In genomic region chr1:8423702-8424538, GRCh38 we compare ENCODE assay signal across 8 cellular contexts.
DNase-seq lines count a peak whose midpoint lies in the region; ATAC-seq and TF ChIP-seq lines count a peak whose summit lies in the region.

No MANE protein-coding gene starts in this region.

- no peaks in the 10 kb centered on the region for H3K27me3 ChIP-seq in mononuclear cell (ENCODE audit: insufficient read depth, low read length)

- peaks cover 8% of the 10 kb centered on the region for H3K36me3 Mint-ChIP-seq in endothelial cell (ENCODE audit: low read depth, unreplicated experiment)
- H3K36me3 Mint-ChIP-seq in stimulated activated memory B cell treated with anti-CD40 and anti-IgM and Interleukin-4, amounts not matched to agents 10 μg/mL and 1 μg/mL and 100 μg/mL, for 72 hours, result peaks cover 7% of the 10 kb centered on the region

- no peak for TF ChIP-seq CTCF in AG09309 (IDR thresholded peaks at IDR 0.05; ENCODE audit: control insufficient read depth, insufficient read depth, low read depth, low read length, missing control alignments)
- no peak for TF ChIP-seq CTCF in endothelial cell (IDR thresholded peaks at IDR 0.05; ENCODE audit: unreplicated experiment)

- peak overlapping the region; percentile 90 for H3K27ac Mint-ChIP-seq in endothelial cell (ENCODE audit: unreplicated experiment)
- H3K27ac Mint-ChIP-seq in stimulated activated memory B cell treated with anti-CD40 and anti-IgM and Interleukin-4, amounts not matched to agents 10 μg/mL and 1 μg/mL and 100 μg/mL, for 72 hours, result no peak overlapping the region

- peak; percentile 24 for ATAC-seq in GM21390 (IDR thresholded peaks at IDR 0.05; ENCODE audit: unreplicated experiment)
- ATAC-seq in stimulated activated memory B cell treated with anti-CD40 and anti-IgM and Interleukin-4, amounts not matched to agents 10 μg/mL and 1 μg/mL and 100 μg/mL, for 72 hours, result peak; percentile 66
- ATAC-seq in HG03457 (IDR thresholded peaks at IDR 0.05; ENCODE audit: unreplicated experiment), result no peak

- peak overlapping the region; percentile 91 for H3K4me3 Mint-ChIP-seq in endothelial cell (ENCODE audit: unreplicated experiment)
- H3K4me3 Mint-ChIP-seq in stimulated activated memory B cell treated with anti-CD40 and anti-IgM and Interleukin-4, amounts not matched to agents 10 μg/mL and 1 μg/mL and 100 μg/mL, for 72 hours, result peak overlapping the region; percentile 96

- peaks cover 15% of the 10 kb centered on the region for H3K27me3 Mint-ChIP-seq in endothelial cell (ENCODE audit: unreplicated experiment)
- H3K27me3 Mint-ChIP-seq in stimulated activated memory B cell treated with anti-CD40 and anti-IgM and Interleukin-4, amounts not matched to agents 10 μg/mL and 1 μg/mL and 100 μg/mL, for 72 hours, result no peaks in the 10 kb centered on the region

- DNase-seq in AG09309 (ENCODE audit: low read depth) (no peak), NCI-H510A treated with DMSO at 0.1 percent for 48 hours (lab: John Stamatoyannopoulos, UW) (peak; percentile 92), endothelial cell (ENCODE audit: low spot score) (peak; percentile 70)
- DNase-seq in activated CD8-positive, alpha-beta memory T cell treated with anti-CD3 and anti-CD28 coated beads for 24 hours, result peak; percentile 89

- H3K4me1 ChIP-seq in mononuclear cell (ENCODE audit: insufficient read depth, low read length), result peaks cover 79% of the 10 kb centered on the region

- no peaks in the 10 kb centered on the region for H3K9me3 Mint-ChIP-seq in endothelial cell (ENCODE audit: unreplicated experiment)
- H3K9me3 Mint-ChIP-seq in stimulated activated memory B cell treated with anti-CD40 and anti-IgM and Interleukin-4, amounts not matched to agents 10 μg/mL and 1 μg/mL and 100 μg/mL, for 72 hours, result peaks cover 4% of the 10 kb centered on the region

- no peaks in the 10 kb centered on the region for H3K9me3 ChIP-seq in mononuclear cell (ENCODE audit: low read depth, low read length)

- H3K4me1 Mint-ChIP-seq in endothelial cell (ENCODE audit: unreplicated experiment), result peaks cover 28% of the 10 kb centered on the region
- peaks cover 49% of the 10 kb centered on the region for H3K4me1 Mint-ChIP-seq in stimulated activated memory B cell treated with anti-CD40 and anti-IgM and Interleukin-4, amounts not matched to agents 10 μg/mL and 1 μg/mL and 100 μg/mL, for 72 hours

- peak overlapping the region; percentile 76 for H3K4me3 ChIP-seq in AG09309 (ENCODE audit: control insufficient read depth, low read depth, low read length)
- H3K4me3 ChIP-seq in mononuclear cell (ENCODE audit: low read length), result peak overlapping the region; percentile 83
